2 cellular contexts compared by ENCODE assay signal in the genomic region with DNA sequence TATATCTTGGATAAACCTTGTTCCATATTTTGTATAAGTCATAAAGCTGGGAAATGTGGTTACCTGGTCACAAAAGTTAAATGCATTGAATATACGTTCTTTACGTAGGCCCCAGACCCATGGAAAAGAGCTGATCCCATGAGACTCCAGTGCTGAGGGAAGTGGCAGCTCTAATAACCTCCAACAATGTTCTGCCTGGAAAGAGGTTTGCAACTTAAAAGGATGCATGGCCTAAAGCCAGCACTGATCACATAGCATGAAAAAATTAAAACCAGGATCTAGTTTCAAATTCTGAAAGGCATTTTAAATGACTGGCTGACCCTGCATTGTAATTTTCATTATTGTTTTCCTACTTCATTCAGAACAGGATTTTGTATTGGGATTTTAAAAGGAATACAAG.
TF ChIP-seq lines count a peak whose summit lies in the region.

No MANE protein-coding gene starts in this region.

TF ChIP-seq in SK-N-SH treated with all-trans-retinoic acid at 6 μM for 48 hours, 23 proteins besides CTCF, POLR2A, EP300 and RAD21 (continued from another document):
- TF ChIP-seq, protein P1, sequence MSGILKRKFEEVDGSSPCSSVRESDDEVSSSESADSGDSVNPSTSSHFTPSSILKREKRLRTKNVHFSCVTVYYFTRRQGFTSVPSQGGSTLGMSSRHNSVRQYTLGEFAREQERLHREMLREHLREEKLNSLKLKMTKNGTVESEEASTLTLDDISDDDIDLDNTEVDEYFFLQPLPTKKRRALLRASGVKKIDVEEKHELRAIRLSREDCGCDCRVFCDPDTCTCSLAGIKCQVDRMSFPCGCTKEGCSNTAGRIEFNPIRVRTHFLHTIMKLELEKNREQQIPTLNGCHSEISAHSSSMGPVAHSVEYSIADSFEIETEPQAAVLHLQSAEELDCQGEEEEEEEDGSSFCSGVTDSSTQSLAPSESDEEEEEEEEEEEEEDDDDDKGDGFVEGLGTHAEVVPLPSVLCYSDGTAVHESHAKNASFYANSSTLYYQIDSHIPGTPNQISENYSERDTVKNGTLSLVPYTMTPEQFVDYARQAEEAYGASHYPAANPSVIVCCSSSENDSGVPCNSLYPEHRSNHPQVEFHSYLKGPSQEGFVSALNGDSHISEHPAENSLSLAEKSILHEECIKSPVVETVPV (CRISPR knock-in tag; IDR thresholded peaks at IDR 0.05), result no peak
- no peak for TF ChIP-seq ZNF8 (CRISPR knock-in tag; IDR thresholded peaks at IDR 0.05)
- no peak for TF ChIP-seq ZFP3 (CRISPR knock-in tag; IDR thresholded peaks at IDR 0.05)
- TF ChIP-seq, protein P2, sequence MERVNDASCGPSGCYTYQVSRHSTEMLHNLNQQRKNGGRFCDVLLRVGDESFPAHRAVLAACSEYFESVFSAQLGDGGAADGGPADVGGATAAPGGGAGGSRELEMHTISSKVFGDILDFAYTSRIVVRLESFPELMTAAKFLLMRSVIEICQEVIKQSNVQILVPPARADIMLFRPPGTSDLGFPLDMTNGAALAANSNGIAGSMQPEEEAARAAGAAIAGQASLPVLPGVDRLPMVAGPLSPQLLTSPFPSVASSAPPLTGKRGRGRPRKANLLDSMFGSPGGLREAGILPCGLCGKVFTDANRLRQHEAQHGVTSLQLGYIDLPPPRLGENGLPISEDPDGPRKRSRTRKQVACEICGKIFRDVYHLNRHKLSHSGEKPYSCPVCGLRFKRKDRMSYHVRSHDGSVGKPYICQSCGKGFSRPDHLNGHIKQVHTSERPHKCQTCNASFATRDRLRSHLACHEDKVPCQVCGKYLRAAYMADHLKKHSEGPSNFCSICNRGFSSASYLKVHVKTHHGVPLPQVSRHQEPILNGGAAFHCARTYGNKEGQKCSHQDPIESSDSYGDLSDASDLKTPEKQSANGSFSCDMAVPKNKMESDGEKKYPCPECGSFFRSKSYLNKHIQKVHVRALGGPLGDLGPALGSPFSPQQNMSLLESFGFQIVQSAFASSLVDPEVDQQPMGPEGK (CRISPR knock-in tag; IDR thresholded peaks at IDR 0.05; ENCODE audit: borderline replicate concordance), result no peak
- TF ChIP-seq, protein P3, sequence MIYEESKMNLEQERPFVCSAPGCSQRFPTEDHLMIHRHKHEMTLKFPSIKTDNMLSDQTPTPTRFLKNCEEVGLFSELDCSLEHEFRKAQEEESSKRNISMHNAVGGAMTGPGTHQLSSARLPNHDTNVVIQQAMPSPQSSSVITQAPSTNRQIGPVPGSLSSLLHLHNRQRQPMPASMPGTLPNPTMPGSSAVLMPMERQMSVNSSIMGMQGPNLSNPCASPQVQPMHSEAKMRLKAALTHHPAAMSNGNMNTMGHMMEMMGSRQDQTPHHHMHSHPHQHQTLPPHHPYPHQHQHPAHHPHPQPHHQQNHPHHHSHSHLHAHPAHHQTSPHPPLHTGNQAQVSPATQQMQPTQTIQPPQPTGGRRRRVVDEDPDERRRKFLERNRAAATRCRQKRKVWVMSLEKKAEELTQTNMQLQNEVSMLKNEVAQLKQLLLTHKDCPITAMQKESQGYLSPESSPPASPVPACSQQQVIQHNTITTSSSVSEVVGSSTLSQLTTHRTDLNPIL (CRISPR knock-in tag; IDR thresholded peaks at IDR 0.05; ENCODE audit: low read depth), result no peak
- TF ChIP-seq ESRRG (CRISPR knock-in tag; IDR thresholded peaks at IDR 0.05), result no peak
- TF ChIP-seq ARNTL (CRISPR knock-in tag; IDR thresholded peaks at IDR 0.05; ENCODE audit: borderline replicate concordance, low read depth), result no peak
- TF ChIP-seq ZNF70 (CRISPR knock-in tag; IDR thresholded peaks at IDR 0.05), result no peak
- TF ChIP-seq, protein P4, sequence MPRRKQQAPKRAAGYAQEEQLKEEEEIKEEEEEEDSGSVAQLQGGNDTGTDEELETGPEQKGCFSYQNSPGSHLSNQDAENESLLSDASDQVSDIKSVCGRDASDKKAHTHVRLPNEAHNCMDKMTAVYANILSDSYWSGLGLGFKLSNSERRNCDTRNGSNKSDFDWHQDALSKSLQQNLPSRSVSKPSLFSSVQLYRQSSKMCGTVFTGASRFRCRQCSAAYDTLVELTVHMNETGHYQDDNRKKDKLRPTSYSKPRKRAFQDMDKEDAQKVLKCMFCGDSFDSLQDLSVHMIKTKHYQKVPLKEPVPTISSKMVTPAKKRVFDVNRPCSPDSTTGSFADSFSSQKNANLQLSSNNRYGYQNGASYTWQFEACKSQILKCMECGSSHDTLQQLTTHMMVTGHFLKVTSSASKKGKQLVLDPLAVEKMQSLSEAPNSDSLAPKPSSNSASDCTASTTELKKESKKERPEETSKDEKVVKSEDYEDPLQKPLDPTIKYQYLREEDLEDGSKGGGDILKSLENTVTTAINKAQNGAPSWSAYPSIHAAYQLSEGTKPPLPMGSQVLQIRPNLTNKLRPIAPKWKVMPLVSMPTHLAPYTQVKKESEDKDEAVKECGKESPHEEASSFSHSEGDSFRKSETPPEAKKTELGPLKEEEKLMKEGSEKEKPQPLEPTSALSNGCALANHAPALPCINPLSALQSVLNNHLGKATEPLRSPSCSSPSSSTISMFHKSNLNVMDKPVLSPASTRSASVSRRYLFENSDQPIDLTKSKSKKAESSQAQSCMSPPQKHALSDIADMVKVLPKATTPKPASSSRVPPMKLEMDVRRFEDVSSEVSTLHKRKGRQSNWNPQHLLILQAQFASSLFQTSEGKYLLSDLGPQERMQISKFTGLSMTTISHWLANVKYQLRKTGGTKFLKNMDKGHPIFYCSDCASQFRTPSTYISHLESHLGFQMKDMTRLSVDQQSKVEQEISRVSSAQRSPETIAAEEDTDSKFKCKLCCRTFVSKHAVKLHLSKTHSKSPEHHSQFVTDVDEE (CRISPR knock-in tag; IDR thresholded peaks at IDR 0.05), result no peak
- TF ChIP-seq PPARA (CRISPR knock-in tag; IDR thresholded peaks at IDR 0.05; ENCODE audit: borderline replicate concordance), result no peak
- no peak for TF ChIP-seq OSR1 (CRISPR knock-in tag; IDR thresholded peaks at IDR 0.05)
- TF ChIP-seq RARB (CRISPR knock-in tag; IDR thresholded peaks at IDR 0.05), result no peak
- TF ChIP-seq TOX (CRISPR knock-in tag; IDR thresholded peaks at IDR 0.05; ENCODE audit: borderline replicate concordance), result no peak
- TF ChIP-seq TCF4 (CRISPR knock-in tag; IDR thresholded peaks at IDR 0.05; ENCODE audit: borderline replicate concordance), result no peak
- TF ChIP-seq GLIS3 (CRISPR knock-in tag; IDR thresholded peaks at IDR 0.05), result no peak

TF ChIP-seq in SK-N-SH, 30 proteins besides CTCF, POLR2A, EP300 and RAD21 (continued from another document):
- TF ChIP-seq, protein P5, sequence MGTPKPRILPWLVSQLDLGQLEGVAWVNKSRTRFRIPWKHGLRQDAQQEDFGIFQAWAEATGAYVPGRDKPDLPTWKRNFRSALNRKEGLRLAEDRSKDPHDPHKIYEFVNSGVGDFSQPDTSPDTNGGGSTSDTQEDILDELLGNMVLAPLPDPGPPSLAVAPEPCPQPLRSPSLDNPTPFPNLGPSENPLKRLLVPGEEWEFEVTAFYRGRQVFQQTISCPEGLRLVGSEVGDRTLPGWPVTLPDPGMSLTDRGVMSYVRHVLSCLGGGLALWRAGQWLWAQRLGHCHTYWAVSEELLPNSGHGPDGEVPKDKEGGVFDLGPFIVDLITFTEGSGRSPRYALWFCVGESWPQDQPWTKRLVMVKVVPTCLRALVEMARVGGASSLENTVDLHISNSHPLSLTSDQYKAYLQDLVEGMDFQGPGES (IDR thresholded peaks at IDR 0.05; ENCODE audit: low read depth, low read length), result no peak
- TF ChIP-seq NFIC (IDR thresholded peaks at IDR 0.05; ENCODE audit: borderline replicate concordance) (no peak), POLR2AphosphoS5 (IDR thresholded peaks at IDR 0.05; ENCODE audit: low read depth, low read length) (no peak), GABPA (IDR thresholded peaks at IDR 0.05; ENCODE audit: low read depth) (no peak), TAF1 (IDR thresholded peaks at IDR 0.05; ENCODE audit: borderline replicate concordance, low read depth, low read length) (no peak)
